ENCODE assay signal across 12 cellular contexts in genomic region chr2:83055338-83056010, GRCh38.
DNase-seq lines count a peak whose midpoint lies in the region; ATAC-seq and TF ChIP-seq lines count a peak whose summit lies in the region.
"Had no signal": no experiment of that assay in that cellular context is flagged by ENCODE, and none has a peak within 500 bp of the region (broad histone marks: within the 10 kb centered on the region; RNA-seq: fewer than 3 reads in every experiment).

No MANE protein-coding gene starts in this region.

- no peak overlapping the region for H3K4ac ChIP-seq in mesenchymal stem cell (ENCODE audit: low read depth in 1 of 2, low read length in 2 of 2)

- H3K79me1 ChIP-seq in mesenchymal stem cell (replicated peaks; ENCODE audit: low read length, poor library complexity, severe bottlenecking) = no peaks in the 10 kb centered on the region

- H2BK15ac ChIP-seq in mesenchymal stem cell (ENCODE audit: low read depth, poor library complexity, severe bottlenecking) = no peak overlapping the region

- no peaks in the 10 kb centered on the region for H3K27me3 Mint-ChIP-seq in stimulated activated naive B cell treated with anti-CD40 and anti-IgM and Interleukin-4, amounts not matched to agents 10 μg/mL and 1 μg/mL and 100 μg/mL, for 72 hours
- H3K27me3 Mint-ChIP-seq in CD4-positive, alpha-beta T cell = no peaks in the 10 kb centered on the region
- H3K27me3 Mint-ChIP-seq: activated naive CD4-positive, alpha-beta T cell treated with anti-CD3 and anti-CD28 coated beads, Interleukin-2, amount 50 U/mL, for 24 hours; effector memory CD8-positive, alpha-beta T cell had no signal

- POLR2A ChIA-PET in BJ (lab: Charles Lee) = no interaction called here
- POLR2A ChIA-PET in CD4-positive, alpha-beta T cell (lab: Charles Lee) = no interaction called here

- no peak for ATAC-seq in stimulated activated naive B cell treated with anti-CD40 and anti-IgM and Interleukin-4, amounts not matched to agents 10 μg/mL and 1 μg/mL and 100 μg/mL, for 72 hours (replicated peaks)
- ATAC-seq in CD4-positive, alpha-beta T cell (ENCODE audit: poor library complexity) = no peak
- ATAC-seq: effector memory CD8-positive, alpha-beta T cell had no signal

- no peak overlapping the region for H3K27ac Mint-ChIP-seq in stimulated activated naive B cell treated with anti-CD40 and anti-IgM and Interleukin-4, amounts not matched to agents 10 μg/mL and 1 μg/mL and 100 μg/mL, for 72 hours
- H3K27ac Mint-ChIP-seq in CD4-positive, alpha-beta T cell = no peak overlapping the region
- H3K27ac Mint-ChIP-seq: activated naive CD4-positive, alpha-beta T cell treated with anti-CD3 and anti-CD28 coated beads, Interleukin-2, amount 50 U/mL, for 24 hours; effector memory CD8-positive, alpha-beta T cell had no signal

- no peak overlapping the region for H2BK12ac ChIP-seq in mesenchymal stem cell (ENCODE audit: low read length in 2 of 2)

- peaks cover 9% of the 10 kb centered on the region for H3K9me3 ChIP-seq in mesenchymal stem cell (ENCODE audit: control insufficient read depth, low read length)
- H3K9me3 ChIP-seq in CD4-positive, alpha-beta T cell (ENCODE audit: control insufficient read depth, low read length) = no peaks in the 10 kb centered on the region

- DNase-seq in BJ (ENCODE audit: low read depth) = peak; percentile 36
- peak; percentile 93 for DNase-seq in LHCN-M2 (ENCODE audit: low read depth)
- peak; percentile 94 for DNase-seq in dermis blood vessel endothelial cell
- peak; percentile 54 for DNase-seq in mesenchymal stem cell
- DNase-seq in central memory CD4-positive, alpha-beta T cell = no peak
- no peak for DNase-seq in medulla oblongata (ENCODE audit: extremely low spot score)
- DNase-seq in stimulated activated naive B cell treated with anti-CD40 and anti-IgM and Interleukin-4, amounts not matched to agents 10 μg/mL and 1 μg/mL and 100 μg/mL, for 72 hours = no peak
- no peak for DNase-seq in CD4-positive, alpha-beta T cell
- DNase-seq: effector memory CD8-positive, alpha-beta T cell; Peyer's patch; T1000 had no signal

- no peak overlapping the region for H3K18ac ChIP-seq in mesenchymal stem cell (ENCODE audit: low read depth in 1 of 2, low read length in 2 of 2)

- WGBS in mesenchymal stem cell = 0% methylated on average over 1 of the region's 1 CpG

- H2BK5ac ChIP-seq in mesenchymal stem cell (ENCODE audit: low read depth, low read length, poor library complexity, severe bottlenecking) = no peak overlapping the region

- H2AFZ ChIP-seq in mesenchymal stem cell (ENCODE audit: low read depth, low read length) = no peak overlapping the region

- no peak overlapping the region for H3K9ac ChIP-seq in mesenchymal stem cell (ENCODE audit: low read length)

- H3K4me3 ChIP-seq in BJ (ENCODE audit: low read depth, low read length) (no peak overlapping the region), mesenchymal stem cell (ENCODE audit: insufficient read depth in 1 of 2, low read depth in 1 of 2, low read length in 2 of 2) (no peak overlapping the region)
- H3K4me3 ChIP-seq: Peyer's patch had no signal

- H3K9me3 Mint-ChIP-seq in stimulated activated naive B cell treated with anti-CD40 and anti-IgM and Interleukin-4, amounts not matched to agents 10 μg/mL and 1 μg/mL and 100 μg/mL, for 72 hours = peaks cover 10% of the 10 kb centered on the region in 2 donors
- peaks cover 8% of the 10 kb centered on the region for H3K9me3 Mint-ChIP-seq in CD4-positive, alpha-beta T cell

- no peak overlapping the region for H3K4me3 Mint-ChIP-seq in stimulated activated naive B cell treated with anti-CD40 and anti-IgM and Interleukin-4, amounts not matched to agents 10 μg/mL and 1 μg/mL and 100 μg/mL, for 72 hours
- H3K4me3 Mint-ChIP-seq in CD4-positive, alpha-beta T cell = no peak overlapping the region
- H3K4me3 Mint-ChIP-seq: activated naive CD4-positive, alpha-beta T cell treated with anti-CD3 and anti-CD28 coated beads, Interleukin-2, amount 50 U/mL, for 24 hours; effector memory CD8-positive, alpha-beta T cell had no signal

- no peak overlapping the region for H3K23ac ChIP-seq in mesenchymal stem cell (ENCODE audit: low read length in 2 of 2)

- peaks cover 3% of the 10 kb centered on the region for H3K4me1 ChIP-seq in mesenchymal stem cell (ENCODE audit: control insufficient read depth, insufficient read depth, low read depth, low read length)
- H3K4me1 ChIP-seq: Peyer's patch had no signal

- TF ChIP-seq CTCF in BJ (IDR thresholded peaks at IDR 0.05; ENCODE audit: insufficient read depth, low read depth, low read length) = no peak
- no peak for TF ChIP-seq CTCF in CD4-positive, alpha-beta T cell (IDR thresholded peaks at IDR 0.05)

- CTCF ChIA-PET in BJ (lab: Yijun Ruan, JAX) = no interaction called here
- CTCF ChIA-PET in CD4-positive, alpha-beta T cell (lab: Charles Lee) = no interaction called here

- no peaks in the 10 kb centered on the region for H3K36me3 Mint-ChIP-seq in stimulated activated naive B cell treated with anti-CD40 and anti-IgM and Interleukin-4, amounts not matched to agents 10 μg/mL and 1 μg/mL and 100 μg/mL, for 72 hours
- H3K36me3 Mint-ChIP-seq in CD4-positive, alpha-beta T cell (ENCODE audit: low read depth) = no peaks in the 10 kb centered on the region
- H3K36me3 Mint-ChIP-seq: activated naive CD4-positive, alpha-beta T cell treated with anti-CD3 and anti-CD28 coated beads, Interleukin-2, amount 50 U/mL, for 24 hours had no signal

- H3K36me3 ChIP-seq in BJ (ENCODE audit: control insufficient read depth, insufficient read depth, low read length) (no peaks in the 10 kb centered on the region), mesenchymal stem cell (ENCODE audit: control insufficient read depth in 1 of 2, insufficient read depth in 2 of 2, low read depth in 1 of 2, low read length in 2 of 2) (no peaks in the 10 kb centered on the region)
- H3K36me3 ChIP-seq: Peyer's patch had no signal

- H4K91ac ChIP-seq in mesenchymal stem cell (ENCODE audit: low read length) = no peak overlapping the region

- H3K27me3 ChIP-seq in BJ (ENCODE audit: control insufficient read depth, insufficient read depth, low read length) (no peaks in the 10 kb centered on the region), mesenchymal stem cell (ENCODE audit: control insufficient read depth in 1 of 2, insufficient read depth in 1 of 2, low read length in 2 of 2) (no peaks in the 10 kb centered on the region)
- no peaks in the 10 kb centered on the region for H3K27me3 ChIP-seq in CD4-positive, alpha-beta T cell (ENCODE audit: control insufficient read depth, insufficient read depth, low read length)
- H3K27me3 ChIP-seq: Peyer's patch had no signal

- H3K27ac ChIP-seq in mesenchymal stem cell (ENCODE audit: low read length, poor library complexity, severe bottlenecking) = peak overlapping the region; percentile 56
- no peak overlapping the region for H3K27ac ChIP-seq in CD4-positive, alpha-beta T cell (ENCODE audit: low read depth, low read length)
- H3K27ac ChIP-seq: Peyer's patch had no signal

- intact Hi-C loops in CD4-positive, alpha-beta T cell (cut with DNase I, micrococcal nuclease) = no loop called here

- no peak overlapping the region for H4K8ac ChIP-seq in mesenchymal stem cell (ENCODE audit: low read length)

- no peak overlapping the region for H3K14ac ChIP-seq in mesenchymal stem cell (ENCODE audit: low read length in 2 of 2)

- no peaks in the 10 kb centered on the region for H3K4me1 Mint-ChIP-seq in stimulated activated naive B cell treated with anti-CD40 and anti-IgM and Interleukin-4, amounts not matched to agents 10 μg/mL and 1 μg/mL and 100 μg/mL, for 72 hours
- H3K4me1 Mint-ChIP-seq in CD4-positive, alpha-beta T cell (ENCODE audit: low read depth) = no peaks in the 10 kb centered on the region
- H3K4me1 Mint-ChIP-seq: activated naive CD4-positive, alpha-beta T cell treated with anti-CD3 and anti-CD28 coated beads, Interleukin-2, amount 50 U/mL, for 24 hours had no signal

- no peak overlapping the region for H2BK120ac ChIP-seq in mesenchymal stem cell (ENCODE audit: low read depth, low read length)

- no peak overlapping the region for H2AK5ac ChIP-seq in mesenchymal stem cell (ENCODE audit: low read length, severe bottlenecking)

- no peak overlapping the region for H3K4me2 ChIP-seq in mesenchymal stem cell (ENCODE audit: low read length, poor library complexity, severe bottlenecking)

Comparison
In these comparisons a context has a peak if more than half of its experiments do, and no peak if none do; other contexts are left out.
1. DNase-seq: peak in BJ (single experiment), LHCN-M2 (single experiment), dermis blood vessel endothelial cell (single experiment) and mesenchymal stem cell (single experiment); none in central memory CD4-positive, alpha-beta T cell (single experiment), medulla oblongata (single experiment), stimulated activated naive B cell treated with anti-CD40 and anti-IgM and Interleukin-4, amounts not matched to agents 10 μg/mL and 1 μg/mL and 100 μg/mL, for 72 hours (single experiment) and CD4-positive, alpha-beta T cell (0 of 10).